Comparison of ENCODE assay signal across 33 cellular contexts in the genomic region with DNA sequence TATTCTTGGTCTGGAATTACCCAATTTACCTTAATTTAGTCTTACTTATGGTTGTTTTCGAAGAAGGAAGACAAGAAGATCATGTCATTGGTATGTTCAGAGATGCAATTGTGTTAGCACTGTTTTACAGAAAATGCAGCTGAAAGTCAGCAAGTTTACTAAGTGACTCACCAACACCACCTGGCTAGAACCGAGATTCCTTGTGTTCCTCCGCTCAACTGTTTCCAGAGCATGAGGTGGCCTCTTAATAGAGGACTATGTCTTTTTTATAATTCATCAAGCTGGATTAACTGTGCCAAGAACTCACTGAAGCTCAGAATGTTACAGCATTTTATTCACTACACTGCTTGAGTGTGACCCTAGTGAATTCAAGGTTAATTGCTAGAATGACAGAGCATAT.
DNase-seq lines count a peak whose midpoint lies in the region; ATAC-seq, FAIRE-seq and TF ChIP-seq lines count a peak whose summit lies in the region.
"Had no signal": no experiment of that assay in that cellular context is flagged by ENCODE, and none has a peak within 500 bp of the region (broad histone marks: within the 10 kb centered on the region; RNA-seq: fewer than 3 reads in every experiment).

No MANE protein-coding gene starts in this region.

- H3K27me3 Mint-ChIP-seq in activated CD8-positive, alpha-beta memory T cell treated with anti-CD3 and anti-CD28 coated beads, Interleukin-2, amount 10 ng/mL, durations not matched to agents 7 days and 5 days: no peaks in the 10 kb centered on the region
- H3K27me3 Mint-ChIP-seq: activated CD4-positive, alpha-beta T cell treated with anti-CD3 and anti-CD28 coated beads for 36 hours; activated naive CD8-positive, alpha-beta T cell treated with anti-CD3 and anti-CD28 coated beads, Interleukin-2, amount 50 U/mL, for 24 hours; activated T-cell treated with anti-CD3 and anti-CD28 coated beads, Interleukin-2, amount 50 U/mL, for 24 hours; CD4-positive, alpha-beta memory T cell; progenitor cell of endocrine pancreas had no signal

- H3K27me3 ChIP-seq in foreskin keratinocyte: no peaks in the 10 kb centered on the region
- H3K27me3 ChIP-seq: colonic mucosa, transverse colon had no signal

- FAIRE-seq in RCC 7860 (lab: Jason Lieb, UNC): peak; percentile 36
- FAIRE-seq: GM18507, H1 had no signal

- no peaks in the 10 kb centered on the region for H3K9me3 Mint-ChIP-seq in activated CD8-positive, alpha-beta memory T cell treated with anti-CD3 and anti-CD28 coated beads, Interleukin-2, amount 10 ng/mL, durations not matched to agents 7 days and 5 days (ENCODE audit: low read depth)
- H3K9me3 Mint-ChIP-seq: activated naive CD8-positive, alpha-beta T cell treated with anti-CD3 and anti-CD28 coated beads, Interleukin-2, amount 50 U/mL, for 24 hours; activated T-cell treated with anti-CD3 and anti-CD28 coated beads, Interleukin-2, amount 50 U/mL, for 24 hours; neural crest cell had no signal

- no peak overlapping the region for H3K4me3 Mint-ChIP-seq in activated CD8-positive, alpha-beta memory T cell treated with anti-CD3 and anti-CD28 coated beads, Interleukin-2, amount 10 ng/mL, durations not matched to agents 7 days and 5 days
- H3K4me3 Mint-ChIP-seq: activated CD4-positive, alpha-beta T cell treated with anti-CD3 and anti-CD28 coated beads for 36 hours; activated naive CD8-positive, alpha-beta T cell treated with anti-CD3 and anti-CD28 coated beads, Interleukin-2, amount 50 U/mL, for 24 hours; activated T-cell treated with anti-CD3 and anti-CD28 coated beads, Interleukin-2, amount 50 U/mL, for 24 hours; CD4-positive, alpha-beta memory T cell; neural crest cell; T-helper 17 cell had no signal

- H3K4me1 ChIP-seq in foreskin keratinocyte: no peaks in the 10 kb centered on the region
- H3K4me1 ChIP-seq: colonic mucosa, lower lobe of right lung had no signal

- ATAC-seq in foreskin keratinocyte (no peak), GM19463 (IDR thresholded peaks at IDR 0.05; ENCODE audit: unreplicated experiment) (no peak)
- ATAC-seq in activated CD8-positive, alpha-beta memory T cell treated with anti-CD3 and anti-CD28 coated beads, Interleukin-2, amount 10 ng/mL, durations not matched to agents 7 days and 5 days: no peak
- ATAC-seq: activated CD4-positive, alpha-beta T cell treated with anti-CD3 and anti-CD28 coated beads for 36 hours; activated naive CD8-positive, alpha-beta T cell treated with anti-CD3 and anti-CD28 coated beads, Interleukin-2, amount 50 U/mL, for 24 hours; esophagus mucosa; lower lobe of right lung; Panc1; T-helper 17 cell had no signal

- H3K4me1 Mint-ChIP-seq in activated CD8-positive, alpha-beta memory T cell treated with anti-CD3 and anti-CD28 coated beads, Interleukin-2, amount 10 ng/mL, durations not matched to agents 7 days and 5 days: no peaks in the 10 kb centered on the region
- H3K4me1 Mint-ChIP-seq: activated CD4-positive, alpha-beta T cell treated with anti-CD3 and anti-CD28 coated beads for 36 hours; activated naive CD8-positive, alpha-beta T cell treated with anti-CD3 and anti-CD28 coated beads, Interleukin-2, amount 50 U/mL, for 24 hours; CD4-positive, alpha-beta memory T cell; T-helper 17 cell had no signal

- DNase-seq in DMS53 (lab: John Stamatoyannopoulos, UW) (peak; percentile 11), DMS53 treated with DMSO at 0.1 percent for 48 hours (lab: John Stamatoyannopoulos, UW; ENCODE audit: unreplicated experiment) (no peak), RCC 7860 (ENCODE audit: low spot score) (peak; percentile 3), foreskin keratinocyte (peak; percentile 38 to 54), renal cortical epithelial cell (ENCODE audit: low read depth) (peak; percentile 94), hepatic stellate cell (ENCODE audit: low spot score) (no peak)
- DNase-seq in activated CD8-positive, alpha-beta memory T cell treated with anti-CD3 and anti-CD28 coated beads, Interleukin-2, amount 10 ng/mL, durations not matched to agents 7 days and 5 days: no peak
- DNase-seq: activated CD4-positive, alpha-beta T cell treated with anti-CD3 and anti-CD28 coated beads for 36 hours; activated gamma-delta T cell treated with Interleukin-2 at 50 U/mL for 16 hours; activated naive CD8-positive, alpha-beta T cell treated with anti-CD3 and anti-CD28 coated beads, Interleukin-2, amount 50 U/mL, for 24 hours; activated T-cell treated with anti-CD3 and anti-CD28 coated beads, Interleukin-2, amount 50 U/mL, for 24 hours; AML-193; CD4-positive, alpha-beta memory T cell; colonic mucosa; effector memory CD4-positive, alpha-beta T cell; foreskin melanocyte; GF-D8; hypothalamus; Kasumi-1; lower lobe of right lung; NCI-H1048; NCI-H2029 treated with DMSO at 0.1 percent for 48 hours; NCI-H446 treated with DMSO at 0.1 percent for 48 hours; T-helper 17 cell; transverse colon had no signal

- H3K36me3 Mint-ChIP-seq in activated CD8-positive, alpha-beta memory T cell treated with anti-CD3 and anti-CD28 coated beads, Interleukin-2, amount 10 ng/mL, durations not matched to agents 7 days and 5 days: no peaks in the 10 kb centered on the region
- H3K36me3 Mint-ChIP-seq: CD4-positive, alpha-beta memory T cell had no signal

- H3K27ac ChIP-seq in foreskin keratinocyte: no peak overlapping the region
- H3K27ac ChIP-seq: 22Rv1, colonic mucosa, lower lobe of right lung, transverse colon had no signal

- TF ChIP-seq CTCF in foreskin keratinocyte (conservative IDR thresholded peaks at IDR 0.05): no peak

- CTCF ChIA-PET in activated CD8-positive, alpha-beta memory T cell treated with anti-CD3 and anti-CD28 coated beads, Interleukin-2, amount 10 ng/mL, durations not matched to agents 7 days and 5 days (lab: Charles Lee): no interaction called here

- no peak overlapping the region for H3K27ac Mint-ChIP-seq in activated CD8-positive, alpha-beta memory T cell treated with anti-CD3 and anti-CD28 coated beads, Interleukin-2, amount 10 ng/mL, durations not matched to agents 7 days and 5 days
- H3K27ac Mint-ChIP-seq: activated CD4-positive, alpha-beta T cell treated with anti-CD3 and anti-CD28 coated beads for 36 hours; activated naive CD8-positive, alpha-beta T cell treated with anti-CD3 and anti-CD28 coated beads, Interleukin-2, amount 50 U/mL, for 24 hours; activated T-cell treated with anti-CD3 and anti-CD28 coated beads, Interleukin-2, amount 50 U/mL, for 24 hours; CD4-positive, alpha-beta memory T cell; progenitor cell of endocrine pancreas; T-helper 17 cell had no signal

Comparison
In these comparisons a context has a peak if more than half of its experiments do, and no peak if none do; other contexts are left out.
1. DNase-seq: peak in DMS53 (single experiment), RCC 7860 (single experiment), foreskin keratinocyte (2 of 2) and renal cortical epithelial cell (single experiment); none in DMS53 treated with DMSO at 0.1 percent for 48 hours (single experiment), activated CD8-positive, alpha-beta memory T cell treated with anti-CD3 and anti-CD28 coated beads, Interleukin-2, amount 10 ng/mL, durations not matched to agents 7 days and 5 days (single experiment) and hepatic stellate cell (single experiment).